Comparison of ENCODE assay signal across 17 cellular contexts in the genomic region with DNA sequence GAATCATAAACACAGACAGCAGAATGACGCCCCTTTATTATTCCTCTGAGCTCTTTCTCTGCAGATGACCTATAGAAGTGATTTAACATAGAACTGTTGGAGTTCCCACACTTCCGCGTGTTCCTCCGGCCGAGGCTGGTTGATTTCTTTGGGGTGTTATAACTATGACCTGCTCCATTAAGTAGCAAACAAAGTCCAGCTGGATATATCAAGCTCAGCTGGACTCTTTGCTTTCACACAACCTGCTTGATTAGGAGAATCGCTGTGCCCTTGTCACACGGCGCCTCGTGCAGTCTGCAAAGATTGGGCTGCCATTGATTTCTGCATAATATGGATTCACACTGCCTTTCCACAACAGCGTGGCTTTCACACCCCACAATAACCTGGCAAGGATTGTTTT.
"Had no signal": no experiment of that assay in that cellular context is flagged by ENCODE, and none has a peak within 500 bp of the region (broad histone marks: within the 10 kb centered on the region; RNA-seq: fewer than 3 reads in every experiment).

No MANE protein-coding gene starts in this region.

- DNase-seq: activated effector memory CD4-positive, alpha-beta T cell treated with Interleukin-2 at 50 U/mL for 16 hours; activated naive CD4-positive, alpha-beta T cell treated with anti-CD3 and anti-CD28 coated beads, Interleukin-2, amount 10 ng/mL, durations not matched to agents 7 days and 5 days; activated T-cell treated with anti-CD3 and anti-CD28 coated beads, Interleukin-2, amount 50 U/mL, for 48 hours; amygdala; kidney; left lung; natural killer cell; posterior cingulate gyrus; spleen; stimulated activated CD4-positive, alpha-beta T cell treated with anti-CD3 and anti-CD28 coated beads, Interleukin-4, amount 100 ng/mL, for 1 hour; stimulated activated naive CD4-positive, alpha-beta T cell treated with Interleukin-2 at 50 U/mL for 16 hours; T1000; upper lobe of left lung had no signal

- H3K27ac Mint-ChIP-seq: activated naive CD4-positive, alpha-beta T cell treated with anti-CD3 and anti-CD28 coated beads, Interleukin-2, amount 10 ng/mL, durations not matched to agents 7 days and 5 days; natural killer cell; T-helper 1 cell treated with Interleukin-12 subunit alpha and Interleukin-12 subunit beta and Interleukin-4 antibody, amounts not matched to agents 30 μg/mL and 1 μg/mL, for 36 hours; WTC11 had no signal

- H3K4me3 ChIP-seq: left lung, spleen, thoracic aorta, upper lobe of left lung had no signal

- ATAC-seq: left lung, natural killer cell, WTC11 had no signal

- H3K9me3 Mint-ChIP-seq: activated naive CD4-positive, alpha-beta T cell treated with anti-CD3 and anti-CD28 coated beads, Interleukin-2, amount 10 ng/mL, durations not matched to agents 7 days and 5 days had no signal

- H3K27ac ChIP-seq: left lung, spleen, thoracic aorta, upper lobe of left lung had no signal

- H3K36me3 ChIP-seq: left lung, spleen, thoracic aorta, upper lobe of left lung had no signal

- FAIRE-seq: endometrium, kidney had no signal

- H3K27me3 ChIP-seq: left lung, spleen, upper lobe of left lung had no signal

- H3K4me3 Mint-ChIP-seq: activated naive CD4-positive, alpha-beta T cell treated with anti-CD3 and anti-CD28 coated beads, Interleukin-2, amount 10 ng/mL, durations not matched to agents 7 days and 5 days; natural killer cell; T-helper 1 cell treated with Interleukin-12 subunit alpha and Interleukin-12 subunit beta and Interleukin-4 antibody, amounts not matched to agents 30 μg/mL and 1 μg/mL, for 36 hours; WTC11 had no signal

- H3K4me1 Mint-ChIP-seq: activated naive CD4-positive, alpha-beta T cell treated with anti-CD3 and anti-CD28 coated beads, Interleukin-2, amount 10 ng/mL, durations not matched to agents 7 days and 5 days; natural killer cell had no signal

- H3K4me1 ChIP-seq: left lung, spleen, upper lobe of left lung had no signal

- H3K36me3 Mint-ChIP-seq: activated naive CD4-positive, alpha-beta T cell treated with anti-CD3 and anti-CD28 coated beads, Interleukin-2, amount 10 ng/mL, durations not matched to agents 7 days and 5 days; natural killer cell; WTC11 had no signal

- H3K9me3 ChIP-seq: left lung, spleen, thoracic aorta, upper lobe of left lung had no signal
